1 cellular context compared by ENCODE assay signal in the genomic region with DNA sequence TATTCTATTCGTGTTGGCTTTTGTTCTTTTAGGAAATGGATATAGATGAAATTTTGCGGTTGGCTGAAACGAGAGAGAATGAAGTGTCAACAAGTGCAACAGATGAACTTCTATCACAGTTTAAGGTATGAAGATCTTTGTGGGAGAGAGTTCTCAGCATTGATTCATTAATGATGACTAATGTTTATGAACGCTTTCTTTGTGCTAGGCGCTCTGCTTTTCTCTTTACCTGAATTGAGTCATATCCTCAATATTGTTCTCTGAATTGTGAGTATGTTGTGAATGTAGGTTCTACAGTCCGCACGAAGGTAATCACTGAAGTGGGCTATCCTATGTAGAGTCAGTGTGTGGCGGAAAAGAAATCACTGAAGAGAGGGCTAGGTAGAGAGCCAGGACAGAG.
TF ChIP-seq lines count a peak whose summit lies in the region.

No MANE protein-coding gene starts in this region.

TF ChIP-seq in HepG2, 621 proteins besides CTCF, POLR2A, EP300 and RAD21 (continued from another document):
- no peak for TF ChIP-seq MEIS2 (CRISPR knock-in tag; IDR thresholded peaks at IDR 0.05)
- TF ChIP-seq ZNF841 (CRISPR knock-in tag; IDR thresholded peaks at IDR 0.05; ENCODE audit: borderline replicate concordance), result no peak
- no peak for TF ChIP-seq ZNF777 (CRISPR knock-in tag; IDR thresholded peaks at IDR 0.05)
- no peak for TF ChIP-seq ZNF607 (CRISPR knock-in tag; IDR thresholded peaks at IDR 0.05; ENCODE audit: borderline replicate concordance)
- no peak for TF ChIP-seq ZNF30 (CRISPR knock-in tag; IDR thresholded peaks at IDR 0.05)
